Comparison of ENCODE assay signal across 13 cellular contexts in genomic region chr22:42284643-42285181, GRCh38.
"Had no signal": no experiment of that assay in that cellular context is flagged by ENCODE, and none has a peak within 500 bp of the region (broad histone marks: within the 10 kb centered on the region; RNA-seq: fewer than 3 reads in every experiment).

No MANE protein-coding gene starts in this region.

- ATAC-seq: right lobe of liver had no signal

- H3K36me3 ChIP-seq: cardiac muscle cell, left ventricle myocardium inferior, pancreas, right lobe of liver, WERI-Rb-1 had no signal

- H3K4me1 ChIP-seq: pancreas had no signal

- H3K4me3 ChIP-seq: cardiac muscle cell, pancreas, right lobe of liver had no signal

- H3K9me3 ChIP-seq: left ventricle myocardium inferior, pancreas, right lobe of liver had no signal

- H3K27ac ChIP-seq: cardiac muscle cell, coronary artery, left ventricle myocardium inferior, pancreas, right lobe of liver, WERI-Rb-1 had no signal

- DNase-seq: activated CD4-positive, alpha-beta T cell treated with anti-CD3 and anti-CD28 coated beads, Interleukin-2, amount 50 U/mL, for 4 hours; activated T-cell treated with anti-CD3 and anti-CD28 coated beads, Interleukin-2, amount 50 U/mL, for 72 hours; foreskin melanocyte; left ventricle myocardium inferior; mesenchymal stem cell; small intestine; stimulated activated CD4-positive, alpha-beta T cell treated with anti-CD3 and anti-CD28 coated beads, Interleukin-4, amount 100 ng/mL, for 4 hours; stimulated activated naive B cell treated with anti-CD40 and anti-IgM and Interleukin-4, amounts not matched to agents 10 μg/mL and 1 μg/mL and 100 μg/mL, for 72 hours; WERI-Rb-1 had no signal
